8 cellular contexts compared by ENCODE assay signal in genomic region chr5:9361835-9362234, GRCh38.
DNase-seq lines count a peak whose midpoint lies in the region; ATAC-seq and TF ChIP-seq lines count a peak whose summit lies in the region.

No MANE protein-coding gene starts in this region.

- TF ChIP-seq CTCF in smooth muscle cell (IDR thresholded peaks at IDR 0.05; ENCODE audit: borderline replicate concordance, insufficient read depth, poor library complexity, severe bottlenecking): peak; percentile 71

- no peak overlapping the region for H3K4me2 ChIP-seq in smooth muscle cell

- no peak overlapping the region for H3K4me3 ChIP-seq in smooth muscle cell

- H4K20me1 ChIP-seq in smooth muscle cell (ENCODE audit: low read depth): peaks cover 5% of the 10 kb centered on the region

- peak; percentile 70 for DNase-seq in CD1c-positive myeloid dendritic cell (ENCODE audit: extremely low spot score)
- peak; percentile 69 to 81 for DNase-seq in NCI-H2081 (lab: John Stamatoyannopoulos, UW)
- peak; percentile 27 to 44 for DNase-seq in activated CD4-positive, alpha-beta T cell treated with anti-CD3 and anti-CD28 coated beads, Interleukin-2, amount 50 U/mL, for 48 hours
- DNase-seq in Right ventricle myocardium superior: no peak
- DNase-seq in smooth muscle cell (lab: John Stamatoyannopoulos, UW; ENCODE audit: unreplicated experiment): no peak
- no peak for DNase-seq in ureter (ENCODE audit: low spot score)

- H3K9me3 ChIP-seq in smooth muscle cell (replicated peaks; ENCODE audit: low read depth): no peaks in the 10 kb centered on the region

- no peaks in the 10 kb centered on the region for H3K27me3 ChIP-seq in smooth muscle cell (ENCODE audit: low read depth)

- H2AFZ ChIP-seq in smooth muscle cell (ENCODE audit: low read depth): no peak overlapping the region

- intact Hi-C loops in Right ventricle myocardium superior (cut with DNase I): loop anchor here (5.0 kb wide), 1 partner anchor 185 kb away; the partner anchor contains the start of gene SEMA5A

- 52% methylated on average over 8 of the region's 8 CpGs for WGBS in smooth muscle cell (ENCODE audit: low lambda C conversion rate)

- no peaks in the 10 kb centered on the region for H3K4me1 ChIP-seq in smooth muscle cell (ENCODE audit: low read depth)

- peaks cover 7% of the 10 kb centered on the region for H3K79me2 ChIP-seq in smooth muscle cell (ENCODE audit: low read depth)

- H3K36me3 ChIP-seq in smooth muscle cell (ENCODE audit: low read depth): no peaks in the 10 kb centered on the region

- no peak overlapping the region for H3K9ac ChIP-seq in smooth muscle cell (ENCODE audit: low read depth)

- H3K27ac ChIP-seq in smooth muscle cell (ENCODE audit: low read depth): no peak overlapping the region

- peaks cover 5% of the 10 kb centered on the region for H3F3A ChIP-seq in smooth muscle cell (ENCODE audit: low read depth)

- peak; percentile 58 for ATAC-seq in GM18519 (IDR thresholded peaks at IDR 0.05; ENCODE audit: low FRiP score, unreplicated experiment)
- ATAC-seq in HG02943 (IDR thresholded peaks at IDR 0.05; ENCODE audit: low read depth, unreplicated experiment): peak; percentile 78
- peak; percentile 78 for ATAC-seq in Right ventricle myocardium superior (ENCODE audit: poor library complexity)

Comparison
In these comparisons a context has a peak if more than half of its experiments do, and no peak if none do; other contexts are left out.
1. DNase-seq: peak in CD1c-positive myeloid dendritic cell (single experiment), NCI-H2081 (2 of 2) and activated CD4-positive, alpha-beta T cell treated with anti-CD3 and anti-CD28 coated beads, Interleukin-2, amount 50 U/mL, for 48 hours (2 of 2); none in Right ventricle myocardium superior (single experiment), smooth muscle cell (single experiment) and ureter (single experiment).
2. Peak in every context shown above with its lines, with median percentiles within 50 percentile points of each other: ATAC-seq.